1 cellular context compared by ENCODE assay signal in the genomic region with DNA sequence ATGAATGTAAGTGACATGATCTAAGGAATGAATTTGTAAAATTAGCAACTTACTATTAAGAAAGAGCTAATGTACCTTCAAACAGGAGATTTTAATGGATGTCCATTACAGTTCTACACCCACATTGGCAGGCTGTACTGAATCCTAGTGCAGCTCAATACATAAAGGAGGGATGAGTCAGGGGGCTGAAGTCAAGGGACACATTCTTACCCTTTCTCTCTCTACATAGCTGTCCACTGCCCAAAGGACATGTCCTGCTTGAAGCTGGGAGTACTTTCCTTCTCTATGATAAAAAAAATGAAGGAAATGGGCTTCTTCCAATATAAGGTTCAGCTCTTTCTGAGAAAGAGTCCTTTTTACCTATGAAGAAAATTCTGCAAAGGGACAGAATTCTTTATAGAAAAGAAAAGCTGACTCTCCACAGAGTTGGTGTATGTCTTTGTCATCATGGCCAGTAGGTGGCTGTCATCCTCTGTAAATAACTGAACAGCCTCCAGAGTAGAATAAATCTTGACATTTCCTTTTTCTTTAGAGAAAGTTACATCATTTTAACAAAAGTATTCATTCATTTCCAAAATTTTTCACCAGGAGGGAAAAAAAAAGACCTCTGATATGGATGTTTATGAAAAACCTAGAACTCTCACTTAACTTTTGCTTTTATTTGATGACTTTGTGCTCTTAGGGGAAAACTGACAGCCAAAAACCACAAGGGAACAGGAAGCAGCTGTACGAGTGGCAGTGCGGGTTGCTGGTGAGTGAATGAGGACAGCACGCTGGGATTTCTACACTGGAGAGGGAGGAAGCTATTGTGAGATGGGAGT.
TF ChIP-seq lines count a peak whose summit lies in the region.

No MANE protein-coding gene starts in this region.

TF ChIP-seq in H1, 55 proteins besides CTCF, POLR2A, EP300 and RAD21:
- TF ChIP-seq SIN3A (conservative IDR thresholded peaks at IDR 0.05 in 1 of 2, IDR thresholded peaks at IDR 0.05 in 1 of 2; ENCODE audit: low read depth in 1 of 2, low read length in 2 of 2) (peak; percentile 59 to 75; a peak in 1 of 4 replicates), TEAD4 (IDR thresholded peaks at IDR 0.05; ENCODE audit: low read depth, low read length) (no peak), HDAC6 (IDR thresholded peaks at IDR 0.05; ENCODE audit: low read depth, low read length) (no peak), RFX5 (IDR thresholded peaks at IDR 0.05; ENCODE audit: borderline replicate concordance, low read depth, low read length) (0 out of 2 replicates have a peak, but pooled peaks have one; percentile 13)
TF ChIP-seq in H1: peak in this region for 2.
